ENCODE assay signal across 31 cellular contexts in the genomic region with DNA sequence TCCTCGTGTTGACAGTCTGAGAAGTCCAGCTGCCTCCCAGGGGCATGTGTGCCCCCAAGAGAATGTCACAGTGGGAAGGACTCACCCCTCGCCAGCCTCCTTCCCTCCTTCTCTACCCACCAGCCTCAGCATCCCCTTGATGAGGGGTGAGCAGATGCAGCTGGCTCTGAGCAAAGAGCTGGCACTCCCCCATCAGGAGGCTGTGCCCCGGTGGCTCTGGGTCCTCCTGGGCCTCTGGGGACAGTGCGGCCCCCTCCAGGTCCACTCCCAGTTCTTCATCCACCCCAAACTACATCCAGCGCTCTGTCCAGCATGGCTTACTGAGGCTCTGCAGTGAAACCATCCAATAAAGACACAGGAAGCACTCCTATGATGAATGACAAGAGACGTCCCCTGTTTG.
"Had no signal": no experiment of that assay in that cellular context is flagged by ENCODE, and none has a peak within 500 bp of the region (broad histone marks: within the 10 kb centered on the region; RNA-seq: fewer than 3 reads in every experiment).

No MANE protein-coding gene starts in this region.

- H3K27ac Mint-ChIP-seq: immature natural killer cell; mesothelial cell of epicardium; naive B cell; natural killer cell treated with Interleukin-12 subunit alpha and Interleukin-12 subunit beta and Interleukin-15 and Interleukin-18, amount 100 ng/mL, for 72 hours; progenitor cell of endocrine pancreas had no signal

- H3K4me1 Mint-ChIP-seq: neural crest cell had no signal

- DNase-seq: dermis blood vessel endothelial cell; effector memory CD4-positive, alpha-beta T cell; erythroblast; esophagus squamous epithelium; foreskin melanocyte; glutamatergic neuron; hypothalamus; immature natural killer cell; islet precursor cell; kidney glomerular epithelial cell; left colon; mesenchymal stem cell; naive B cell; small intestine; stimulated activated CD4-positive, alpha-beta T cell treated with anti-CD3 and anti-CD28 coated beads, Interleukin-15, amount 100 ng/mL, for 24 hours; stimulated activated CD4-positive, alpha-beta T cell treated with anti-CD3 and anti-CD28 coated beads, Interleukin-2, amount 100 ng/mL, for 48 hours; stimulated activated naive CD8-positive, alpha-beta T cell treated with anti-CD3 and anti-CD28 coated beads, Interleukin-15, Interleukin-2, amounts not matched to agents 100 U/mL and 50 U/mL, for 24 hours; substantia nigra; testis; uterus had no signal

- H3K36me3 ChIP-seq: esophagus squamous epithelium, right lobe of liver, tibial artery, uterus had no signal

- H3K4me1 ChIP-seq: esophagus squamous epithelium, parathyroid adenoma, right lobe of liver, testis, tibial artery, upper lobe of left lung, uterus had no signal

- H3K27me3 Mint-ChIP-seq: naive B cell; natural killer cell treated with Interleukin-12 subunit alpha and Interleukin-12 subunit beta and Interleukin-15 and Interleukin-18, amount 100 ng/mL, for 72 hours had no signal

- H3K9me3 Mint-ChIP-seq: immature natural killer cell; natural killer cell treated with Interleukin-12 subunit alpha and Interleukin-12 subunit beta and Interleukin-15 and Interleukin-18, amount 100 ng/mL, for 72 hours had no signal

- FAIRE-seq: endometrium, small intestine had no signal

- H3K4me3 ChIP-seq: coronary artery, esophagus squamous epithelium, mucosa of descending colon, right lobe of liver, testis, tibial artery, upper lobe of left lung, uterus had no signal

- H3K27ac ChIP-seq: coronary artery, esophagus squamous epithelium, parathyroid adenoma, right lobe of liver, testis, tibial artery, upper lobe of left lung, uterus had no signal

- ATAC-seq: left colon; mucosa of descending colon; stimulated activated naive CD8-positive, alpha-beta T cell treated with anti-CD3 and anti-CD28 coated beads, Interleukin-15, Interleukin-2, amounts not matched to agents 100 U/mL and 50 U/mL, for 24 hours had no signal

- H3K36me3 Mint-ChIP-seq: mesothelial cell of epicardium; natural killer cell treated with Interleukin-12 subunit alpha and Interleukin-12 subunit beta and Interleukin-15 and Interleukin-18, amount 100 ng/mL, for 72 hours had no signal

- H3K4me3 Mint-ChIP-seq: immature natural killer cell; mesothelial cell of epicardium; natural killer cell treated with Interleukin-12 subunit alpha and Interleukin-12 subunit beta and Interleukin-15 and Interleukin-18, amount 100 ng/mL, for 72 hours; neural crest cell had no signal

- H3K27me3 ChIP-seq: right lobe of liver, testis, upper lobe of left lung, uterus had no signal

- H3K9me3 ChIP-seq: right lobe of liver, testis, uterus had no signal
